1 cellular context compared by ENCODE assay signal in genomic region chr13:75537401-75538365, GRCh38.
TF ChIP-seq lines count a peak whose summit lies in the region.

Gene COMMD6 (minus strand): TSS chr13:75537841. CDS start chr13:75537805, 36 bp downstream.

TF ChIP-seq in HEK293, 187 proteins besides CTCF, POLR2A, EP300 and RAD21 (continued from another document):
- peak; percentile 83 for TF ChIP-seq ZFHX2 (tag by site-specific recombination; conservative IDR thresholded peaks at IDR 0.05)
- TF ChIP-seq ZNF561 (tag by site-specific recombination; IDR thresholded peaks at IDR 0.05; ENCODE audit: borderline replicate concordance) = 0 out of 2 replicates have a peak, but pooled peaks have one; percentile 40
- TF ChIP-seq ZNF362 (tag by site-specific recombination; IDR thresholded peaks at IDR 0.05) = no peak
- TF ChIP-seq ZNF350 (tag by site-specific recombination; IDR thresholded peaks at IDR 0.05) = no peak
- no peak for TF ChIP-seq REPIN1 (tag by site-specific recombination; IDR thresholded peaks at IDR 0.05; ENCODE audit: low read depth)
- TF ChIP-seq ZNF544 (tag by site-specific recombination; IDR thresholded peaks at IDR 0.05) = no peak
- TF ChIP-seq ZNF280D (tag by site-specific recombination; IDR thresholded peaks at IDR 0.05) = no peak
- TF ChIP-seq SP2 (tag by site-specific recombination; IDR thresholded peaks at IDR 0.05) = peak; percentile 67
- no peak for TF ChIP-seq ZSCAN16 (tag by site-specific recombination; IDR thresholded peaks at IDR 0.05)
- TF ChIP-seq TCF7L2 (IDR thresholded peaks at IDR 0.05; ENCODE audit: borderline replicate concordance, low read depth, low read length) = peak; percentile 49; the same call in 1 of the 2 replicates
- TF ChIP-seq ZNF48 (tag by site-specific recombination; IDR thresholded peaks at IDR 0.05) = no peak
- TF ChIP-seq ZNF341 (tag by site-specific recombination; IDR thresholded peaks at IDR 0.05; ENCODE audit: low read depth) = peak; percentile 64
- no peak; the same call in 1 of the 2 replicates for TF ChIP-seq ZNF660 (tag by site-specific recombination; IDR thresholded peaks at IDR 0.05)
- TF ChIP-seq ZNF621 (tag by site-specific recombination; IDR thresholded peaks at IDR 0.05) = no peak
- no peak for TF ChIP-seq ZNF555 (tag by site-specific recombination; conservative IDR thresholded peaks at IDR 0.05)
- TF ChIP-seq PRDM6 (tag by site-specific recombination; IDR thresholded peaks at IDR 0.05) = no peak
- no peak for TF ChIP-seq ZBTB10 (tag by site-specific recombination; IDR thresholded peaks at IDR 0.05)
- peak; percentile 44 for TF ChIP-seq ZNF501 (tag by site-specific recombination; IDR thresholded peaks at IDR 0.05)
- no peak for TF ChIP-seq ZNF701 (tag by site-specific recombination; IDR thresholded peaks at IDR 0.05)
- no peak for TF ChIP-seq ZNF184 (tag by site-specific recombination; IDR thresholded peaks at IDR 0.05)
- TF ChIP-seq ZNF214 (tag by site-specific recombination; IDR thresholded peaks at IDR 0.05; ENCODE audit: borderline replicate concordance) = no peak
- peak; percentile 75 for TF ChIP-seq ZBTB17 (tag by site-specific recombination; IDR thresholded peaks at IDR 0.05)
- no peak for TF ChIP-seq ZNF37A (tag by site-specific recombination; IDR thresholded peaks at IDR 0.05)
- no peak for TF ChIP-seq ZNF830 (tag by site-specific recombination; IDR thresholded peaks at IDR 0.05; ENCODE audit: low read depth)
